In genomic region chr7:2231992-2232765, GRCh38 we compare ENCODE assay signal across 8 cellular contexts. TPM values are rescaled to one million over a fixed set of nuclear protein-coding genes. Genes with fewer than 3 reads are reported as not detected.
DNase-seq lines count a peak whose midpoint lies in the region; ATAC-seq and TF ChIP-seq lines count a peak whose summit lies in the region.

No MANE protein-coding gene starts in this region.

- peak; percentile 25 for DNase-seq in WERI-Rb-1
- DNase-seq in epithelial cell of proximal tubule (ENCODE audit: low read depth), result no peak
- DNase-seq in naive thymus-derived CD8-positive, alpha-beta T cell, result peak in 4 of 10 donors; percentile 24 to 46 (median 28)
- DNase-seq in SK-N-DZ (ENCODE audit: low spot score), result no peak

- peaks cover 38 to 73% (median 54%) of the 10 kb centered on the region in 10 experiments for H3K4me1 ChIP-seq in BLaER1 treated with 17β-estradiol and CSF1 and Interleukin-3, amounts not matched to agents 10 nM and 100 nM

- H3K36me3 ChIP-seq in BLaER1 treated with 17β-estradiol and CSF1 and Interleukin-3, amounts not matched to agents 10 nM and 100 nM, result peaks cover 48 to 74% (median 69%) of the 10 kb centered on the region in 11 experiments
- H3K36me3 ChIP-seq in WERI-Rb-1, result peaks cover 69% of the 10 kb centered on the region

- H4K20me1 ChIP-seq in BLaER1 treated with 17β-estradiol and CSF1 and Interleukin-3, amounts not matched to agents 10 nM and 100 nM, result peaks cover 6 to 51% (median 46%) of the 10 kb centered on the region in 11 experiments; a peak in 19 of 22 replicates

- no peaks in the 10 kb centered on the region for H3K27me3 Mint-ChIP-seq in naive thymus-derived CD8-positive, alpha-beta T cell

- peak overlapping the region; percentile 80 to 99 (median 96) for H3K4me2 ChIP-seq in BLaER1 treated with 17β-estradiol and CSF1 and Interleukin-3, amounts not matched to agents 10 nM and 100 nM

- peak overlapping the region; percentile 87 to 95 (median 90) for H3K9ac ChIP-seq in BLaER1 treated with 17β-estradiol and CSF1 and Interleukin-3, amounts not matched to agents 10 nM and 100 nM

- peaks cover 0 to 41% (median 3%) of the 10 kb centered on the region in 3 donors for H3K36me3 Mint-ChIP-seq in naive thymus-derived CD8-positive, alpha-beta T cell

- no peaks in the 10 kb centered on the region for H3K9me3 ChIP-seq in BLaER1 treated with 17β-estradiol and CSF1 and Interleukin-3, amounts not matched to agents 10 nM and 100 nM (replicated peaks in 1 of 11)
- no peaks in the 10 kb centered on the region for H3K9me3 ChIP-seq in WERI-Rb-1 (ENCODE audit: severe bottlenecking)

- H3K4me3 ChIP-seq in BLaER1 treated with 17β-estradiol and CSF1 and Interleukin-3, amounts not matched to agents 10 nM and 100 nM, result peak overlapping the region; percentile 74 to 95 (median 92)
- H3K4me3 ChIP-seq in WERI-Rb-1 (ENCODE audit: low read depth, low read length), result peak overlapping the region; percentile 82
- H3K4me3 ChIP-seq in epithelial cell of proximal tubule (ENCODE audit: low read depth, low read length), result peak overlapping the region; percentile 88

- peak; percentile 28 for ATAC-seq in GM19395 (IDR thresholded peaks at IDR 0.05; ENCODE audit: unreplicated experiment)
- ATAC-seq in HG03442 (IDR thresholded peaks at IDR 0.05; ENCODE audit: unreplicated experiment), result peak; percentile 28
- peak; percentile 68 to 72 for ATAC-seq in naive thymus-derived CD8-positive, alpha-beta T cell
- ATAC-seq in HG03565 (IDR thresholded peaks at IDR 0.05; ENCODE audit: unreplicated experiment), result no peak

- TF ChIP-seq CTCF in WERI-Rb-1 (IDR thresholded peaks at IDR 0.05; ENCODE audit: low read depth, low read length) (no peak), epithelial cell of proximal tubule (conservative IDR thresholded peaks at IDR 0.05; ENCODE audit: low read depth, low read length) (no peak)

- H3K9me3 Mint-ChIP-seq in naive thymus-derived CD8-positive, alpha-beta T cell, result no peaks in the 10 kb centered on the region

- peak overlapping the region; percentile 78 to 93 (median 88) for H3K4me3 Mint-ChIP-seq in naive thymus-derived CD8-positive, alpha-beta T cell

- no peaks in the 10 kb centered on the region for H3K27me3 ChIP-seq in BLaER1 treated with 17β-estradiol and CSF1 and Interleukin-3, amounts not matched to agents 10 nM and 100 nM
- no peaks in the 10 kb centered on the region for H3K27me3 ChIP-seq in WERI-Rb-1 (ENCODE audit: insufficient read depth, low read depth, severe bottlenecking)

- H3K27ac Mint-ChIP-seq in naive thymus-derived CD8-positive, alpha-beta T cell, result peak overlapping the region; percentile 53 to 91 (median 81)

- H3K27ac ChIP-seq in BLaER1 treated with 17β-estradiol and CSF1 and Interleukin-3, amounts not matched to agents 10 nM and 100 nM, result peak overlapping the region; percentile 65 to 87 (median 78)
- peak overlapping the region; percentile 79 for H3K27ac ChIP-seq in WERI-Rb-1

- POLR2A ChIA-PET in naive thymus-derived CD8-positive, alpha-beta T cell (lab: Charles Lee), result interaction anchor here (0.7 to 1.6 kb wide), 4 partner anchors 10 to 803 kb away, joined by 3 to 7 read pairs (median 4); partner anchors contain the start of genes EIF3B, MRM2 and NUDT1

- H3K4me1 Mint-ChIP-seq in naive thymus-derived CD8-positive, alpha-beta T cell, result peaks cover 16 to 52% (median 42%) of the 10 kb centered on the region in 4 donors

RNA-seq across cellular contexts. Expression of gene MAD1L1, which starts 0.6 kb away (rescaled TPM):
- 73.8 and 83.4 TPM in 2 replicates for total RNA-seq in epithelial cell of proximal tubule
- total RNA-seq in naive thymus-derived CD8-positive, alpha-beta T cell, result 10 to 100 TPM; 84.5 to 95.9 TPM
- polyA plus RNA-seq in naive thymus-derived CD8-positive, alpha-beta T cell, result 100 to 1,000 TPM; 146 to 243 (median 190) TPM
- polyA plus RNA-seq in SK-N-DZ (2014; cell fraction: cytosol; rRNA removed), result 45.5 and 57.5 TPM in 2 replicates
- 35.9 and 49.7 TPM in 2 replicates for polyA plus RNA-seq in SK-N-DZ (2014; cell fraction: nucleus; rRNA removed)

RNA-seq across cellular contexts. Expression of gene MRM2, which starts 9.8 kb away (rescaled TPM):
- 26.1 and 35.7 TPM in 2 replicates for total RNA-seq in epithelial cell of proximal tubule
- 10 to 100 TPM; 16.3 to 18.2 TPM for total RNA-seq in naive thymus-derived CD8-positive, alpha-beta T cell
- 10 to 100 TPM; 31.8 to 53.0 (median 42.5) TPM for polyA plus RNA-seq in naive thymus-derived CD8-positive, alpha-beta T cell
- 38.2 and 44.0 TPM in 2 replicates for polyA plus RNA-seq in SK-N-DZ (2014; cell fraction: cytosol; rRNA removed)
- polyA plus RNA-seq in SK-N-DZ (2014; cell fraction: nucleus; rRNA removed), result 19.4 and 19.9 TPM in 2 replicates

RNA-seq across cellular contexts. Expression of gene NUDT1, which starts 9.8 kb away (rescaled TPM):
- total RNA-seq in epithelial cell of proximal tubule, result 39.1 and 65.9 TPM in 2 replicates
- total RNA-seq in naive thymus-derived CD8-positive, alpha-beta T cell, result 10 to 100 TPM; 17.1 to 18.5 TPM
- 10 to 100 TPM; 52.0 to 62.3 (median 53.7) TPM for polyA plus RNA-seq in naive thymus-derived CD8-positive, alpha-beta T cell
- 65.2 and 113 TPM in 2 replicates for polyA plus RNA-seq in SK-N-DZ (2014; cell fraction: cytosol; rRNA removed)
- polyA plus RNA-seq in SK-N-DZ (2014; cell fraction: nucleus; rRNA removed), result 54.0 and 76.0 TPM in 2 replicates
